22 cellular contexts compared by ENCODE assay signal in genomic region chr12:82090188-82090587, GRCh38.
"Had no signal": no experiment of that assay in that cellular context is flagged by ENCODE, and none has a peak within 500 bp of the region (broad histone marks: within the 10 kb centered on the region; RNA-seq: fewer than 3 reads in every experiment).

No MANE protein-coding gene starts in this region.

- H3K9me3 ChIP-seq: right lobe of liver, tibial artery had no signal

- H3K27ac ChIP-seq: foreskin keratinocyte, right lobe of liver, skin epidermis, tibial artery had no signal

- H3K4me3 Mint-ChIP-seq: activated CD4-positive, alpha-beta T cell treated with anti-CD3 and anti-CD28 coated beads, Interleukin-2, amount 10 ng/mL, durations not matched to agents 24 days and 14 days; activated naive CD4-positive, alpha-beta T cell treated with anti-CD3 and anti-CD28 coated beads, Interleukin-2, amount 50 U/mL, for 24 hours; brain; naive B cell; neural crest cell; stimulated activated effector memory CD8-positive, alpha-beta T cell treated with anti-CD3 and anti-CD28 coated beads, Interleukin-12 subunit alpha, Interleukin-12 subunit beta, amount 100 ng/mL, for 72 hours; stimulated activated naive CD8-positive, alpha-beta T cell treated with anti-CD3 and anti-CD28 coated beads, Interleukin-15, amount 100 ng/mL, for 72 hours had no signal

- H3K4me1 Mint-ChIP-seq: activated CD4-positive, alpha-beta T cell treated with anti-CD3 and anti-CD28 coated beads, Interleukin-2, amount 10 ng/mL, durations not matched to agents 24 days and 14 days; activated naive CD4-positive, alpha-beta T cell treated with anti-CD3 and anti-CD28 coated beads, Interleukin-2, amount 50 U/mL, for 24 hours; brain; naive B cell; neural crest cell; stimulated activated effector memory CD8-positive, alpha-beta T cell treated with anti-CD3 and anti-CD28 coated beads, Interleukin-12 subunit alpha, Interleukin-12 subunit beta, amount 100 ng/mL, for 72 hours; stimulated activated naive CD8-positive, alpha-beta T cell treated with anti-CD3 and anti-CD28 coated beads, Interleukin-15, amount 100 ng/mL, for 72 hours had no signal

- H3K27me3 ChIP-seq: foreskin keratinocyte, right lobe of liver, tibial artery had no signal

- H3K27ac Mint-ChIP-seq: activated CD4-positive, alpha-beta T cell treated with anti-CD3 and anti-CD28 coated beads, Interleukin-2, amount 10 ng/mL, durations not matched to agents 24 days and 14 days; activated naive CD4-positive, alpha-beta T cell treated with anti-CD3 and anti-CD28 coated beads, Interleukin-2, amount 50 U/mL, for 24 hours; brain; naive B cell; stimulated activated effector memory CD8-positive, alpha-beta T cell treated with anti-CD3 and anti-CD28 coated beads, Interleukin-12 subunit alpha, Interleukin-12 subunit beta, amount 100 ng/mL, for 72 hours; stimulated activated naive CD8-positive, alpha-beta T cell treated with anti-CD3 and anti-CD28 coated beads, Interleukin-15, amount 100 ng/mL, for 72 hours had no signal

- DNase-seq: activated CD4-positive, alpha-beta T cell treated with anti-CD3 and anti-CD28 coated beads, Interleukin-2, amount 10 ng/mL, durations not matched to agents 24 days and 14 days; activated gamma-delta T cell treated with Interleukin-2 at 50 U/mL for 16 hours; activated T-cell treated with anti-CD3 and anti-CD28 coated beads, Interleukin-2, amount 50 U/mL, for 1 hour; anterior cingulate cortex; dermis blood vessel endothelial cell; effector memory CD4-positive, alpha-beta T cell; foreskin keratinocyte; naive B cell; occipital lobe; posterior cingulate gyrus; right lobe of liver; stimulated activated CD4-positive, alpha-beta T cell treated with anti-CD3 and anti-CD28 coated beads, Interleukin-1b, Interleukin-23, amount 100 ng/mL, for 48 hours; stimulated activated naive CD8-positive, alpha-beta T cell treated with anti-CD3 and anti-CD28 coated beads, Interleukin-15, amount 100 ng/mL, for 72 hours; tibial artery had no signal

- H3K4me3 ChIP-seq: lung, right lobe of liver, skin epidermis, tibial artery had no signal

- H3K9me3 Mint-ChIP-seq: activated CD4-positive, alpha-beta T cell treated with anti-CD3 and anti-CD28 coated beads, Interleukin-2, amount 10 ng/mL, durations not matched to agents 24 days and 14 days; neural crest cell had no signal

- H3K36me3 Mint-ChIP-seq: activated naive CD4-positive, alpha-beta T cell treated with anti-CD3 and anti-CD28 coated beads, Interleukin-2, amount 50 U/mL, for 24 hours; brain; naive B cell; stimulated activated effector memory CD8-positive, alpha-beta T cell treated with anti-CD3 and anti-CD28 coated beads, Interleukin-12 subunit alpha, Interleukin-12 subunit beta, amount 100 ng/mL, for 72 hours had no signal

- H3K4me1 ChIP-seq: foreskin keratinocyte, right lobe of liver, tibial artery had no signal

- H3K36me3 ChIP-seq: right lobe of liver, tibial artery had no signal

- ATAC-seq: activated CD4-positive, CD25-positive, alpha-beta regulatory T cell treated with anti-CD3 and anti-CD28 coated beads, Interleukin-2, amount 50 U/mL, for 24 hours; foreskin keratinocyte; left lobe of liver; right lobe of liver; stimulated activated effector memory CD8-positive, alpha-beta T cell treated with anti-CD3 and anti-CD28 coated beads, Interleukin-12 subunit alpha, Interleukin-12 subunit beta, amount 100 ng/mL, for 72 hours; stimulated activated naive CD8-positive, alpha-beta T cell treated with anti-CD3 and anti-CD28 coated beads, Interleukin-15, amount 100 ng/mL, for 72 hours had no signal

- H3K27me3 Mint-ChIP-seq: activated CD4-positive, alpha-beta T cell treated with anti-CD3 and anti-CD28 coated beads, Interleukin-2, amount 10 ng/mL, durations not matched to agents 24 days and 14 days; naive B cell; stimulated activated naive CD8-positive, alpha-beta T cell treated with anti-CD3 and anti-CD28 coated beads, Interleukin-15, amount 100 ng/mL, for 72 hours had no signal
